ENCODE assay signal across 16 cellular contexts in genomic region chr5:169626779-169627178, GRCh38. TPM values are rescaled to one million over a fixed set of nuclear protein-coding genes. Genes with fewer than 3 reads are reported as not detected.
DNase-seq lines count a peak whose midpoint lies in the region; ATAC-seq and TF ChIP-seq lines count a peak whose summit lies in the region.
"Had no signal": no experiment of that assay in that cellular context is flagged by ENCODE, and none has a peak within 500 bp of the region (broad histone marks: within the 10 kb centered on the region; RNA-seq: fewer than 3 reads in every experiment).

No MANE protein-coding gene starts in this region.

- H3K9me3 ChIP-seq in Panc1 (ENCODE audit: control insufficient read depth, insufficient read depth, low read depth, low read length): no peaks in the 10 kb centered on the region

- H3K9me3 Mint-ChIP-seq in type B pancreatic cell: no peaks in the 10 kb centered on the region
- H3K9me3 Mint-ChIP-seq: stimulated activated effector memory CD8-positive, alpha-beta T cell treated with anti-CD3 and anti-CD28 coated beads, Interleukin-12 subunit alpha, Interleukin-12 subunit beta, amount 100 ng/mL, for 72 hours had no signal

- no TSS peak for BruUV-seq in Panc1 (replicated peaks; lab: Mats Ljungman, UMichigan)

- no peak overlapping the region for H3K27ac Mint-ChIP-seq in type B pancreatic cell
- H3K27ac Mint-ChIP-seq: CD14-positive monocyte; neural progenitor cell; stimulated activated effector memory CD8-positive, alpha-beta T cell treated with anti-CD3 and anti-CD28 coated beads, Interleukin-12 subunit alpha, Interleukin-12 subunit beta, amount 100 ng/mL, for 72 hours had no signal

- no peak overlapping the region for H3K27ac ChIP-seq in Panc1 (ENCODE audit: low read length)
- no peak overlapping the region for H3K27ac ChIP-seq in dorsolateral prefrontal cortex
- H3K27ac ChIP-seq: gastroesophageal sphincter, neural progenitor cell had no signal

- ATAC-seq in Panc1 (peak; percentile 73; the same call in 1 of the 2 replicates), HG03159 (IDR thresholded peaks at IDR 0.05; ENCODE audit: unreplicated experiment) (no peak)
- ATAC-seq: activated CD4-positive, CD25-positive, alpha-beta regulatory T cell treated with anti-CD3 and anti-CD28 coated beads, Interleukin-2, amount 50 U/mL, for 24 hours; gastroesophageal sphincter; left ventricle myocardium superior; stimulated activated effector memory CD8-positive, alpha-beta T cell treated with anti-CD3 and anti-CD28 coated beads, Interleukin-12 subunit alpha, Interleukin-12 subunit beta, amount 100 ng/mL, for 72 hours had no signal

- no peaks in the 10 kb centered on the region for H3K36me3 Mint-ChIP-seq in type B pancreatic cell
- H3K36me3 Mint-ChIP-seq: CD14-positive monocyte; neural progenitor cell; stimulated activated effector memory CD8-positive, alpha-beta T cell treated with anti-CD3 and anti-CD28 coated beads, Interleukin-12 subunit alpha, Interleukin-12 subunit beta, amount 100 ng/mL, for 72 hours had no signal

- no peaks in the 10 kb centered on the region for H3K4me1 ChIP-seq in Panc1 (ENCODE audit: control insufficient read depth, insufficient read depth, low read length)
- H3K4me1 ChIP-seq: gastroesophageal sphincter, neural progenitor cell had no signal

- DNase-seq in BJ (ENCODE audit: low read depth) (peak; percentile 84), Panc1 (ENCODE audit: low read depth, low spot score) (no peak), dermis blood vessel endothelial cell (peak; percentile 47), myocyte (ENCODE audit: low read depth) (peak; percentile 82), type B pancreatic cell (ENCODE audit: extremely low spot score, unreplicated experiment) (no peak), dorsolateral prefrontal cortex (no peak), SK-N-DZ (ENCODE audit: low spot score) (no peak)
- DNase-seq: caudate nucleus, left ventricle myocardium superior, NCI-H187 had no signal

- TF ChIP-seq CTCF in BJ (IDR thresholded peaks at IDR 0.05; ENCODE audit: insufficient read depth, low read depth, low read length): no peak
- TF ChIP-seq CTCF in Panc1 (IDR thresholded peaks at IDR 0.05): no peak
- no peak for TF ChIP-seq CTCF in type B pancreatic cell (conservative IDR thresholded peaks at IDR 0.05)
- TF ChIP-seq CTCF in dorsolateral prefrontal cortex (IDR thresholded peaks at IDR 0.05 in 54 of 56, conservative IDR thresholded peaks at IDR 0.05 in 2 of 56; ENCODE audit: low read depth in 1 of 56, partially characterized antibody in 56 of 56): no peak

- in situ Hi-C loops in Panc1 (cut with HindIII; ENCODE audit: low pct_unique_long_range_greater_than_20kb, low sequenced_read_pairs): no loop called here

- H3K4me3 ChIP-seq in BJ (ENCODE audit: low read depth, low read length) (no peak overlapping the region), Panc1 (ENCODE audit: low read depth in 2 of 2, low read length in 2 of 2) (no peak overlapping the region), dorsolateral prefrontal cortex (no peak overlapping the region)
- H3K4me3 ChIP-seq: gastroesophageal sphincter, neural progenitor cell had no signal

- POLR2A ChIA-PET in BJ (lab: Charles Lee): no interaction called here
- POLR2A ChIA-PET in Panc1 (lab: Charles Lee): no interaction called here

- CTCF ChIA-PET in BJ (lab: Yijun Ruan, JAX): no interaction called here
- CTCF ChIA-PET in Panc1 (lab: Charles Lee): no interaction called here

- H3K4me3 Mint-ChIP-seq in type B pancreatic cell: no peak overlapping the region
- H3K4me3 Mint-ChIP-seq: CD14-positive monocyte; neural progenitor cell; stimulated activated effector memory CD8-positive, alpha-beta T cell treated with anti-CD3 and anti-CD28 coated beads, Interleukin-12 subunit alpha, Interleukin-12 subunit beta, amount 100 ng/mL, for 72 hours had no signal

- no peaks in the 10 kb centered on the region for H3K4me1 Mint-ChIP-seq in type B pancreatic cell (ENCODE audit: unreplicated experiment)
- H3K4me1 Mint-ChIP-seq: neural progenitor cell had no signal

- intact Hi-C loops in Panc1 (cut with micrococcal nuclease; ENCODE audit: unreplicated experiment): no loop called here
- intact Hi-C loops in dorsolateral prefrontal cortex (cut with DNase I): no loop called here

- H3K36me3 ChIP-seq in BJ (ENCODE audit: control insufficient read depth, insufficient read depth, low read length): no peaks in the 10 kb centered on the region
- H3K36me3 ChIP-seq in Panc1 (ENCODE audit: control insufficient read depth, insufficient read depth, low read length): no peaks in the 10 kb centered on the region
- H3K36me3 ChIP-seq: gastroesophageal sphincter, neural progenitor cell had no signal

- H3K27me3 ChIP-seq in BJ (ENCODE audit: control insufficient read depth, insufficient read depth, low read length) (no peaks in the 10 kb centered on the region), Panc1 (ENCODE audit: control insufficient read depth, insufficient read depth, low read length) (no peaks in the 10 kb centered on the region), dorsolateral prefrontal cortex (no peaks in the 10 kb centered on the region)
- H3K27me3 ChIP-seq: gastroesophageal sphincter, neural progenitor cell had no signal

- peaks cover 30% of the 10 kb centered on the region for H3K27me3 Mint-ChIP-seq in type B pancreatic cell

RNA-seq across cellular contexts. Expression of gene DOCK2, which starts 10.3 kb away (rescaled TPM):
- polyA plus RNA-seq in BJ (2011; rRNA removed): 2.0 TPM in 2 replicates
- 4.1 and 6.1 TPM in 2 replicates for polyA minus RNA-seq in BJ (2011; rRNA and poly(A)+ RNA removed)
- total RNA-seq in Panc1 (2021; ENCODE audit: unreplicated experiment) (1.4 TPM), dermis blood vessel endothelial cell (0.17 and 0.28 TPM in 2 replicates), myocyte (0.08 TPM in 1 of 2 replicates, not detected in the other), type B pancreatic cell (ENCODE audit: low replicate concordance) (0.21 and 0.82 TPM in 2 replicates), dorsolateral prefrontal cortex (10 to 100 TPM in 83 of 120 experiments, 1 to 10 TPM in 37; 3.8 to 31.0 (median 12.7) TPM)
- 0.25 TPM for polyA plus RNA-seq in Panc1 (2012; ENCODE audit: insufficient read length)
- polyA plus RNA-seq in myocyte (2012): 0.55 TPM
- 0.16 and 0.22 TPM in 2 replicates for polyA plus RNA-seq in SK-N-DZ (2014; cell fraction: cytosol; rRNA removed)
- 0.05 TPM in 1 of 2 replicates, not detected in the other for polyA plus RNA-seq in SK-N-DZ (2014; cell fraction: nucleus; rRNA removed)

RNA-seq across cellular contexts. Expression of gene SPDL1, which starts 43.2 kb away (rescaled TPM):
- polyA plus RNA-seq in BJ (2011; rRNA removed): 35.4 and 39.2 TPM in 2 replicates
- 8.2 and 8.7 TPM in 2 replicates for polyA minus RNA-seq in BJ (2011; rRNA and poly(A)+ RNA removed)
- total RNA-seq in Panc1 (2021; ENCODE audit: unreplicated experiment): 72.6 TPM
- polyA plus RNA-seq in Panc1 (2012; ENCODE audit: insufficient read length): 27.6 TPM
- 10.9 and 27.5 TPM in 2 replicates for total RNA-seq in dermis blood vessel endothelial cell
- 12.2 and 13.6 TPM in 2 replicates for total RNA-seq in myocyte
- 7.0 TPM for polyA plus RNA-seq in myocyte (2012)
- 17.2 and 37.7 TPM in 2 replicates for total RNA-seq in type B pancreatic cell (ENCODE audit: low replicate concordance)
- 10 to 100 TPM in 106 of 120 experiments, 1 to 10 TPM in 14; 6.4 to 23.1 (median 14.0) TPM for total RNA-seq in dorsolateral prefrontal cortex
- 75.2 and 93.0 TPM in 2 replicates for polyA plus RNA-seq in SK-N-DZ (2014; cell fraction: cytosol; rRNA removed)
- polyA plus RNA-seq in SK-N-DZ (2014; cell fraction: nucleus; rRNA removed): 94.4 and 115 TPM in 2 replicates

Comparison
In these comparisons a context has a peak if more than half of its experiments do, and no peak if none do; other contexts are left out.
1. DNase-seq: peak in BJ (single experiment), dermis blood vessel endothelial cell (single experiment) and myocyte (single experiment); none in Panc1 (single experiment), type B pancreatic cell (single experiment), dorsolateral prefrontal cortex (0 of 10) and SK-N-DZ (single experiment).